26 cellular contexts compared by ENCODE assay signal in the genomic region with DNA sequence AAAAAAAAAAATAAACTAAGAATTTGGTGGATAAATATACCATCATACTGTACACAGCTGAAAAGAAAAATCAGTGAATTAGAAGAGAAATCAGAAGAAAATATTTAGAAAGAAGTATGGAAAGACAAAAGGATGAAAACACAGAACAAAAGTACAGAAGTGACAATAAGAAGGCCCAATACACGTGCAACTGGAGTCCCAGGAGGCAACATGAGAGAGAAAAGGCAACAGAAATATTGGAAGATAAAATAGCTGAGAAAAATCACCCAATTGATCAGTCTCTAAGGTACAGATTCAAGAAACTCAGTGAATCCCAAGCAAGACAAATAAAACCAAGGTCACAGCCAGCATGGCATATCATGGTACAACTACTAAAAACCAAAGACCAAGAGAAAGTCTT. TPM values are rescaled to one million over a fixed set of nuclear protein-coding genes. Genes with fewer than 3 reads are reported as not detected.
A peak's percentile ranks its signal among the peaks of the same experiment; 100 is the strongest.
DNase-seq lines count a peak whose midpoint lies in the region; ATAC-seq and TF ChIP-seq lines count a peak whose summit lies in the region.
"Had no signal": no experiment of that assay in that cellular context is flagged by ENCODE, and none has a peak within 500 bp of the region (broad histone marks: within the 10 kb centered on the region; RNA-seq: fewer than 3 reads in every experiment).

No MANE protein-coding gene starts in this region.

- TF ChIP-seq POLR2A in heart left ventricle (IDR thresholded peaks at IDR 0.05) (no peak), esophagus muscularis mucosa (IDR thresholded peaks at IDR 0.05; ENCODE audit: low read depth) (no peak)

- ATAC-seq in heart left ventricle (no peak), thoracic aorta (ENCODE audit: insufficient number of reproducible peaks, low FRiP score, low read depth) (no peak)
- ATAC-seq: Right ventricle myocardium inferior had no signal

- peak overlapping the region in 7 of 12 donors; percentile 29 to 85 (median 51) for H3K27ac ChIP-seq in heart left ventricle
- peak overlapping the region; percentile 86 for H3K27ac ChIP-seq in SJCRH30
- H3K27ac ChIP-seq in thoracic aorta = peak overlapping the region; percentile 83 to 85
- peak overlapping the region in 1 of 4 donors; percentile 8 for H3K27ac ChIP-seq in esophagus muscularis mucosa (replicated peaks in 1 of 4)
- H3K27ac ChIP-seq: GM23248, PC-9 had no signal

- H3K4me3 ChIP-seq in heart left ventricle (no peak overlapping the region), SJCRH30 (no peak overlapping the region), thoracic aorta (no peak overlapping the region), esophagus muscularis mucosa (no peak overlapping the region)
- H3K4me3 ChIP-seq: GM23248, MG63, PC-9 had no signal

- WGBS in heart left ventricle, 4 donors = 73 to 83% (median 77%) methylated on average over 1 of the region's 1 CpG
- 65% methylated on average over 1 of the region's 1 CpG for WGBS in esophagus muscularis mucosa

- H3K9me3 ChIP-seq in heart left ventricle (peaks cover 0 to 15% (median 4%) of the 10 kb centered on the region in 12 donors), SJCRH30 (replicated peaks) (peaks cover 24% of the 10 kb centered on the region), thoracic aorta (no peaks in the 10 kb centered on the region), esophagus muscularis mucosa (peaks cover 0 to 15% (median 3%) of the 10 kb centered on the region in 4 donors)

- H3K27me3 ChIP-seq in heart left ventricle (no peaks in the 10 kb centered on the region), SJCRH30 (no peaks in the 10 kb centered on the region), thoracic aorta (replicated peaks; ENCODE audit: insufficient read depth) (no peaks in the 10 kb centered on the region), esophagus muscularis mucosa (no peaks in the 10 kb centered on the region)

- H3K36me3 ChIP-seq in heart left ventricle (peaks cover 0 to under 1% (median 0%) of the 10 kb centered on the region in 9 donors), SJCRH30 (no peaks in the 10 kb centered on the region), thoracic aorta (peaks cover 10% of the 10 kb centered on the region), esophagus muscularis mucosa (peaks cover 0 to 19% (median 6%) of the 10 kb centered on the region in 4 donors)
- H3K36me3 ChIP-seq: MG63 had no signal

- no peak for TF ChIP-seq CTCF in heart left ventricle (IDR thresholded peaks at IDR 0.05)
- no peak for TF ChIP-seq CTCF in thoracic aorta (IDR thresholded peaks at IDR 0.05)
- no peak for TF ChIP-seq CTCF in esophagus muscularis mucosa (IDR thresholded peaks at IDR 0.05)

- DNase-seq in heart left ventricle (no peak), cardiac septum (ENCODE audit: low spot score) (no peak), SJCRH30 (no peak), dermis blood vessel endothelial cell (peak; percentile 32), thoracic aorta (ENCODE audit: low spot score) (no peak), GM03348 (ENCODE audit: low spot score) (no peak), esophagus muscularis mucosa (ENCODE audit: extremely low spot score) (no peak)
- DNase-seq in activated CD4-positive, alpha-beta T cell treated with anti-CD3 and anti-CD28 coated beads for 1 hour = no peak
- DNase-seq: 8988T; ACHN; Calu3; DMS79 treated with DMSO at 0.1 percent for 48 hours; GF-D8; H7; KG1; MG63; NCI-H1105 treated with DMSO at 0.1 percent for 48 hours; NCI-H146; NCI-H1930; NCI-H446 treated with DMSO at 0.1 percent for 48 hours; NCI-H526; NCI-H82; NK-92 treated with Interleukin-12 subunit alpha and Interleukin-12 subunit beta, amount 100 ng/mL, for 24 hours; PC-9 had no signal

- peaks cover 0 to 14% (median 1%) of the 10 kb centered on the region in 12 donors for H3K4me1 ChIP-seq in heart left ventricle
- peaks cover 37% of the 10 kb centered on the region for H3K4me1 ChIP-seq in SJCRH30
- H3K4me1 ChIP-seq in thoracic aorta (ENCODE audit: control insufficient read depth in 1 of 2, low read depth in 2 of 2) = peaks cover 16 to 37% of the 10 kb centered on the region in 2 donors
- no peaks in the 10 kb centered on the region for H3K4me1 ChIP-seq in esophagus muscularis mucosa

- intact Hi-C loops in heart left ventricle (cut with DNase I) = no loop called here
- intact Hi-C loops in cardiac septum (cut with DNase I) = no loop called here
- intact Hi-C loops in esophagus muscularis mucosa (cut with DNase I) = no loop called here

- TF ChIP-seq EP300 in esophagus muscularis mucosa (IDR thresholded peaks at IDR 0.05) = no peak

RNA-seq across cellular contexts. Expression of a gene that starts 20.4 kb away (rescaled TPM):
- 10 to 100 TPM in 8 of 9 donors, 1 to 10 TPM in 1; 6.2 to 42.0 (median 25.5) TPM for total RNA-seq in heart left ventricle
- 10 to 100 TPM in 1 of 2 donors, 1 to 10 TPM in 1; 9.9 to 21.9 TPM for polyA plus RNA-seq in heart left ventricle
- total RNA-seq in cardiac septum = 39.4 TPM
- 56.3 and 82.5 TPM in 2 replicates for total RNA-seq in SJCRH30 (2014; rRNA removed; shearing (Covaris generic))
- 6.8 and 19.6 TPM in 2 replicates for total RNA-seq in dermis blood vessel endothelial cell
- 10 to 100 TPM; 50.0 to 75.9 TPM for total RNA-seq in thoracic aorta
- total RNA-seq in esophagus muscularis mucosa = 10 to 100 TPM; 10.4 to 23.7 (median 19.1) TPM

RNA-seq across cellular contexts. Expression of a gene that starts 30.2 kb away (rescaled TPM):
- total RNA-seq in heart left ventricle (100 to 1,000 TPM in 4 of 9 donors, 10 to 100 TPM in 5; 37.0 to 406 (median 66.2) TPM), cardiac septum (92.9 TPM), dermis blood vessel endothelial cell (14.6 and 16.9 TPM in 2 replicates), thoracic aorta (100 to 1,000 TPM; 445 to 518 TPM), esophagus muscularis mucosa (100 to 1,000 TPM in 1 of 4 donors, 10 to 100 TPM in 3; 31.1 to 115 (median 70.4) TPM)
- 100 to 1,000 TPM in 1 of 2 donors, 10 to 100 TPM in 1; 85.5 to 189 TPM for polyA plus RNA-seq in heart left ventricle
- total RNA-seq in SJCRH30 (2014; rRNA removed; shearing (Covaris generic)) = 45.7 and 48.3 TPM in 2 replicates

RNA-seq across cellular contexts. Expression of a gene that starts 44.6 kb away (rescaled TPM):
- total RNA-seq in heart left ventricle (10 to 100 TPM; 20.4 to 43.7 (median 24.1) TPM), cardiac septum (25.2 TPM), dermis blood vessel endothelial cell (64.8 and 97.3 TPM in 2 replicates), thoracic aorta (10 to 100 TPM; 21.4 to 41.0 TPM), esophagus muscularis mucosa (10 to 100 TPM; 21.2 to 33.7 (median 27.0) TPM)
- 10 to 100 TPM in 1 of 2 donors, 1 to 10 TPM in 1; 5.1 to 46.2 TPM for polyA plus RNA-seq in heart left ventricle
- 89.0 and 98.6 TPM in 2 replicates for total RNA-seq in SJCRH30 (2014; rRNA removed; shearing (Covaris generic))
